In genomic region chr3:84959470-84960380, GRCh38 we compare ENCODE assay signal across 8 cellular contexts. TPM values are rescaled to one million over a fixed set of nuclear protein-coding genes. Genes with fewer than 3 reads are reported as not detected.
DNase-seq lines count a peak whose midpoint lies in the region; ATAC-seq and TF ChIP-seq lines count a peak whose summit lies in the region.

No MANE protein-coding gene starts in this region.

- no peak overlapping the region for H3K27ac ChIP-seq in GM23338 (ENCODE audit: low read depth)
- H3K27ac ChIP-seq in RWPE2 (ENCODE audit: poor library complexity, severe bottlenecking), result no peak overlapping the region

- peak overlapping the region; percentile 87 for H3K4me3 ChIP-seq in GM23338
- peak overlapping the region; percentile 44 for H3K4me3 ChIP-seq in RWPE2 (ENCODE audit: severe bottlenecking)
- H3K4me3 ChIP-seq in foreskin fibroblast (ENCODE audit: low read depth in 1 of 2, low read length in 2 of 2), result peak overlapping the region; percentile 52 to 65

- no peaks in the 10 kb centered on the region for H3K9me3 Mint-ChIP-seq in GM23338

- peak overlapping the region; percentile 92 for H3K4me3 Mint-ChIP-seq in GM23338

- no peaks in the 10 kb centered on the region for H3K36me3 Mint-ChIP-seq in GM23338 (ENCODE audit: low read depth)

- TF ChIP-seq CTCF in GM23338 (conservative IDR thresholded peaks at IDR 0.05; ENCODE audit: low read depth in 2 of 2) (peak in 1 of 2 experiments; percentile 43; a peak in 2 of 4 replicates), RWPE2 (IDR thresholded peaks at IDR 0.05; ENCODE audit: poor library complexity, severe bottlenecking) (no peak), foreskin fibroblast (IDR thresholded peaks at IDR 0.05; ENCODE audit: low read depth, low read length) (no peak)

- ATAC-seq in GM23338, result peak; percentile 45
- 0 out of 3 replicates have a peak, but pooled peaks have one; percentile 2 for ATAC-seq in RWPE2 (ENCODE audit: low read depth)
- ATAC-seq in GM21526 (IDR thresholded peaks at IDR 0.05; ENCODE audit: low FRiP score, unreplicated experiment), result no peak

- H3K79me2 ChIP-seq in GM23338 (replicated peaks; ENCODE audit: insufficient read depth), result peaks cover 49% of the 10 kb centered on the region

- H2AFZ ChIP-seq in GM23338, result no peak overlapping the region

- H3K9me2 ChIP-seq in GM23338 (ENCODE audit: insufficient read depth), result no peaks in the 10 kb centered on the region

- no peaks in the 10 kb centered on the region for H3K36me3 ChIP-seq in GM23338 (ENCODE audit: insufficient read depth)
- no peaks in the 10 kb centered on the region for H3K36me3 ChIP-seq in RWPE2 (ENCODE audit: low read depth)

- H3K4me2 ChIP-seq in GM23338, result peak overlapping the region; percentile 94

- peak overlapping the region; percentile 32 for H3K27ac Mint-ChIP-seq in GM23338

- no peaks in the 10 kb centered on the region for H3F3A ChIP-seq in GM23338 (replicated peaks; ENCODE audit: low read depth)

- DNase-seq in GM23338 (ENCODE audit: low spot score) (peak; percentile 77), RWPE2 (ENCODE audit: low spot score) (no peak), foreskin fibroblast (peak in 1 of 2 donors; percentile 16), retina (peak; percentile 77), islet precursor cell (no peak), HK-2 (ENCODE audit: unreplicated experiment) (no peak)
- no peak for DNase-seq in activated CD4-positive, CD25-positive, alpha-beta regulatory T cell treated with anti-CD3 and anti-CD28 coated beads, Interleukin-2, amount 50 U/mL, for 72 hours

- H3K9me3 ChIP-seq in RWPE2 (ENCODE audit: severe bottlenecking), result no peaks in the 10 kb centered on the region

- H3K4me1 Mint-ChIP-seq in GM23338, result peaks cover 40% of the 10 kb centered on the region

- peaks cover 36% of the 10 kb centered on the region for H3K4me1 ChIP-seq in GM23338 (ENCODE audit: insufficient read depth)
- H3K4me1 ChIP-seq in RWPE2 (ENCODE audit: insufficient read depth, poor library complexity, severe bottlenecking), result no peaks in the 10 kb centered on the region

- no peaks in the 10 kb centered on the region for H3K27me3 ChIP-seq in GM23338 (ENCODE audit: insufficient read depth)
- peaks cover 71% of the 10 kb centered on the region for H3K27me3 ChIP-seq in RWPE2 (ENCODE audit: insufficient read depth, poor library complexity, severe bottlenecking)

- peaks cover 4% of the 10 kb centered on the region for H3K27me3 Mint-ChIP-seq in GM23338 (ENCODE audit: insufficient read depth, low read depth, poor library complexity)

- H4K20me1 ChIP-seq in GM23338 (replicated peaks; ENCODE audit: insufficient read depth), result no peaks in the 10 kb centered on the region

TF ChIP-seq in GM23338, 12 proteins besides CTCF, POLR2A, EP300 and RAD21:
- TF ChIP-seq CREB1 (CRISPR knock-in tag; IDR thresholded peaks at IDR 0.05; ENCODE audit: low read depth) (no peak), POLR2AphosphoS5 (IDR thresholded peaks at IDR 0.05; ENCODE audit: low read depth) (no peak), ETS1 (IDR thresholded peaks at IDR 0.05) (no peak), EZH2phosphoT487 (IDR thresholded peaks at IDR 0.05; ENCODE audit: unreplicated experiment) (no peak), NANOG (IDR thresholded peaks at IDR 0.05; ENCODE audit: borderline replicate concordance) (no peak), STAT1 (IDR thresholded peaks at IDR 0.05; ENCODE audit: unreplicated experiment) (no peak)
- TF ChIP-seq, protein P1, sequence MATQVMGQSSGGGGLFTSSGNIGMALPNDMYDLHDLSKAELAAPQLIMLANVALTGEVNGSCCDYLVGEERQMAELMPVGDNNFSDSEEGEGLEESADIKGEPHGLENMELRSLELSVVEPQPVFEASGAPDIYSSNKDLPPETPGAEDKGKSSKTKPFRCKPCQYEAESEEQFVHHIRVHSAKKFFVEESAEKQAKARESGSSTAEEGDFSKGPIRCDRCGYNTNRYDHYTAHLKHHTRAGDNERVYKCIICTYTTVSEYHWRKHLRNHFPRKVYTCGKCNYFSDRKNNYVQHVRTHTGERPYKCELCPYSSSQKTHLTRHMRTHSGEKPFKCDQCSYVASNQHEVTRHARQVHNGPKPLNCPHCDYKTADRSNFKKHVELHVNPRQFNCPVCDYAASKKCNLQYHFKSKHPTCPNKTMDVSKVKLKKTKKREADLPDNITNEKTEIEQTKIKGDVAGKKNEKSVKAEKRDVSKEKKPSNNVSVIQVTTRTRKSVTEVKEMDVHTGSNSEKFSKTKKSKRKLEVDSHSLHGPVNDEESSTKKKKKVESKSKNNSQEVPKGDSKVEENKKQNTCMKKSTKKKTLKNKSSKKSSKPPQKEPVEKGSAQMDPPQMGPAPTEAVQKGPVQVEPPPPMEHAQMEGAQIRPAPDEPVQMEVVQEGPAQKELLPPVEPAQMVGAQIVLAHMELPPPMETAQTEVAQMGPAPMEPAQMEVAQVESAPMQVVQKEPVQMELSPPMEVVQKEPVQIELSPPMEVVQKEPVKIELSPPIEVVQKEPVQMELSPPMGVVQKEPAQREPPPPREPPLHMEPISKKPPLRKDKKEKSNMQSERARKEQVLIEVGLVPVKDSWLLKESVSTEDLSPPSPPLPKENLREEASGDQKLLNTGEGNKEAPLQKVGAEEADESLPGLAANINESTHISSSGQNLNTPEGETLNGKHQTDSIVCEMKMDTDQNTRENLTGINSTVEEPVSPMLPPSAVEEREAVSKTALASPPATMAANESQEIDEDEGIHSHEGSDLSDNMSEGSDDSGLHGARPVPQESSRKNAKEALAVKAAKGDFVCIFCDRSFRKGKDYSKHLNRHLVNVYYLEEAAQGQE (IDR thresholded peaks at IDR 0.05; ENCODE audit: unreplicated experiment), result no peak

RNA-seq across cellular contexts. Expression of gene CADM2, which starts 0.9 kb away (rescaled TPM):
- 13.3 and 16.4 TPM in 2 replicates for total RNA-seq in GM23338 (2014; rRNA removed; shearing (Covaris generic))
- polyA plus RNA-seq in GM23338 (2016; fragmentation: Nextera tagmentation; extraction: Ambion mirVana), result 31.5 and 47.5 TPM in 2 replicates

Comparison
In these comparisons a context has a peak if more than half of its experiments do, and no peak if none do; other contexts are left out.
1. DNase-seq: peak in GM23338 (single experiment) and retina (single experiment); none in RWPE2 (single experiment), activated CD4-positive, CD25-positive, alpha-beta regulatory T cell treated with anti-CD3 and anti-CD28 coated beads, Interleukin-2, amount 50 U/mL, for 72 hours (single experiment), islet precursor cell (single experiment) and HK-2 (single experiment).
2. Peak in every context shown above with its lines, with median percentiles within 50 percentile points of each other: H3K4me3 ChIP-seq.